Comparison of ENCODE assay signal across 8 cellular contexts in genomic region chr15:38254065-38254883, GRCh38. TPM values are rescaled to one million over a fixed set of nuclear protein-coding genes. Genes with fewer than 3 reads are reported as not detected.
A peak's percentile ranks its signal among the peaks of the same experiment; 100 is the strongest.
DNase-seq lines count a peak whose midpoint lies in the region; ATAC-seq and TF ChIP-seq lines count a peak whose summit lies in the region.

No MANE protein-coding gene starts in this region.

- no peaks in the 10 kb centered on the region for H3K36me3 ChIP-seq in BE2C
- H3K36me3 ChIP-seq in osteoblast (ENCODE audit: insufficient read depth, low read length), result no peaks in the 10 kb centered on the region

- H3K4me3 Mint-ChIP-seq in activated naive CD4-positive, alpha-beta T cell treated with anti-CD3 and anti-CD28 coated beads for 36 hours, result peak overlapping the region; percentile 84

- DNase-seq in BE2C, result peak; percentile 45
- peak; percentile 69 for DNase-seq in NCI-H69 (lab: John Stamatoyannopoulos, UW)
- DNase-seq in activated naive CD4-positive, alpha-beta T cell treated with anti-CD3 and anti-CD28 coated beads for 36 hours, result peak; percentile 64
- peak; percentile 60 for DNase-seq in germinal center (ENCODE audit: low spot score)
- DNase-seq in osteoblast (ENCODE audit: insufficient read length, low spot score, missing footprints), result peak; percentile 35

- H3K4me2 ChIP-seq in osteoblast (ENCODE audit: insufficient read depth, low read length), result peak overlapping the region; percentile 99

- no peaks in the 10 kb centered on the region for H3K9me3 ChIP-seq in BE2C
- no peaks in the 10 kb centered on the region for H3K9me3 ChIP-seq in osteoblast (ENCODE audit: low read depth, low read length)

- peaks cover 19% of the 10 kb centered on the region for H3K4me1 Mint-ChIP-seq in activated naive CD4-positive, alpha-beta T cell treated with anti-CD3 and anti-CD28 coated beads for 36 hours (ENCODE audit: low read depth)

- no peaks in the 10 kb centered on the region for H3K9me3 Mint-ChIP-seq in activated naive CD4-positive, alpha-beta T cell treated with anti-CD3 and anti-CD28 coated beads for 36 hours

- H3K4me3 ChIP-seq in BE2C (ENCODE audit: low read depth, low read length) (peak overlapping the region; percentile 62), osteoblast (ENCODE audit: insufficient read depth, low read length) (peak overlapping the region; percentile 96)

- peaks cover 38% of the 10 kb centered on the region for H4K20me1 ChIP-seq in osteoblast (ENCODE audit: insufficient read depth, low read length)

- no peaks in the 10 kb centered on the region for H3K27me3 ChIP-seq in BE2C
- no peaks in the 10 kb centered on the region for H3K27me3 ChIP-seq in osteoblast (ENCODE audit: insufficient read depth, low read length)

- ATAC-seq in GM18870 (IDR thresholded peaks at IDR 0.05; ENCODE audit: unreplicated experiment), result peak; percentile 53
- peak; percentile 53 for ATAC-seq in HG03354 (IDR thresholded peaks at IDR 0.05; ENCODE audit: poor library complexity, severe bottlenecking, unreplicated experiment)
- ATAC-seq in HG02884 (IDR thresholded peaks at IDR 0.05; ENCODE audit: unreplicated experiment), result no peak

- CTCF ChIA-PET in activated naive CD4-positive, alpha-beta T cell treated with anti-CD3 and anti-CD28 coated beads for 36 hours (lab: Charles Lee), result interaction anchor here (0.6 kb wide), 1 partner anchor 444 kb away, joined by 4 read pairs; no protein-coding TSS in a partner anchor

- H3K79me2 ChIP-seq in osteoblast (ENCODE audit: insufficient read depth, low read length), result peaks cover 67% of the 10 kb centered on the region

- H3K36me3 Mint-ChIP-seq in activated naive CD4-positive, alpha-beta T cell treated with anti-CD3 and anti-CD28 coated beads for 36 hours (ENCODE audit: low read depth), result no peaks in the 10 kb centered on the region

- H3K4me1 ChIP-seq in BE2C (peaks cover 4% of the 10 kb centered on the region), osteoblast (ENCODE audit: insufficient read depth, low read length) (peaks cover 45% of the 10 kb centered on the region)

- TF ChIP-seq CTCF in BE2C (IDR thresholded peaks at IDR 0.05; ENCODE audit: low read depth, low read length) (no peak), osteoblast (IDR thresholded peaks at IDR 0.05; ENCODE audit: extremely low read depth, low read depth, low read length) (no peak)

- peak overlapping the region; percentile 77 for H3K27ac ChIP-seq in osteoblast (ENCODE audit: low read depth, low read length)

- no peak overlapping the region for H2AFZ ChIP-seq in osteoblast (ENCODE audit: low read length)

- intact Hi-C loops in activated naive CD4-positive, alpha-beta T cell treated with anti-CD3 and anti-CD28 coated beads for 36 hours (cut with micrococcal nuclease), result loop anchor here (1.0 to 10.0 kb wide), 4 partner anchors 136 to 308 kb away; partner anchors contain the start of gene RASGRP1

- no peak overlapping the region for H3K27ac Mint-ChIP-seq in activated naive CD4-positive, alpha-beta T cell treated with anti-CD3 and anti-CD28 coated beads for 36 hours

- H3K27me3 Mint-ChIP-seq in activated naive CD4-positive, alpha-beta T cell treated with anti-CD3 and anti-CD28 coated beads for 36 hours (ENCODE audit: low read depth), result peaks cover 11% of the 10 kb centered on the region

RNA-seq across cellular contexts. Expression of gene SPRED1, which starts 1.6 kb away (rescaled TPM):
- polyA plus RNA-seq in BE2C (2012; ENCODE audit: insufficient read depth, insufficient read length, low read depth), result 7.4 TPM
- total RNA-seq in activated naive CD4-positive, alpha-beta T cell treated with anti-CD3 and anti-CD28 coated beads for 36 hours, result under 1 TPM; 0.62 to 0.74 TPM
- total RNA-seq in osteoblast, result 32.6 and 32.7 TPM in 2 replicates

Comparison
In these comparisons a context has a peak if more than half of its experiments do, and no peak if none do; other contexts are left out.
1. RNA of gene SPRED1, which starts 1.6 kb away (total RNA-seq): 32.6 to 32.7 TPM in osteoblast; 0.62 to 0.74 TPM in activated naive CD4-positive, alpha-beta T cell treated with anti-CD3 and anti-CD28 coated beads for 36 hours; every median in the first group is over 10 times any median in the second.
2. Peak in every context shown above with its lines, with median percentiles within 50 percentile points of each other: DNase-seq.